In the genomic region with DNA sequence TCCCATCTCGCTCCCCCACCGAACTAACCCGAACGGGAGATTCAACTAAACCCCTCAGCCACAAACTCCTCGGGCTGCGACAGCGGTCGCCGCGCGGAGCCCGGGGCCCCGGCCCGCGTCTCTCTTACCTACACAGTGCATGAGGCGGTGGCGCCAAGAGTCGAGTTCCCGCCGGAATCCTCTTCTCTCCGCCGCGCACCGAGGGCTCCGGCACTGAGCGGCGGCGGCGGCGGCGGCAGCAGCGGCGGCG, we compare ENCODE assay signal across 8 cellular contexts. TPM values are rescaled to one million over a fixed set of nuclear protein-coding genes. Genes with fewer than 3 reads are reported as not detected.
A peak's percentile ranks its signal among the peaks of the same experiment; 100 is the strongest.
DNase-seq lines count a peak whose midpoint lies in the region; ATAC-seq and TF ChIP-seq lines count a peak whose summit lies in the region.

No MANE protein-coding gene starts in this region.

- peak overlapping the region; percentile 72 to 90 (median 72) for H3K9ac ChIP-seq in skeletal muscle tissue (ENCODE audit: low read depth in 1 of 3, low read length in 3 of 3)

- H3K4me1 ChIP-seq in heart right ventricle = peaks cover 0 to 23% (median 14%) of the 10 kb centered on the region in 9 donors
- peaks cover 3 to 18% (median 13%) of the 10 kb centered on the region in 3 donors for H3K4me1 ChIP-seq in skeletal muscle tissue (ENCODE audit: control insufficient read depth in 3 of 3, insufficient read depth in 3 of 3, low read length in 3 of 3)

- no peaks in the 10 kb centered on the region for H3K9me3 ChIP-seq in WERI-Rb-1 (ENCODE audit: severe bottlenecking)
- H3K9me3 ChIP-seq in heart right ventricle = no peaks in the 10 kb centered on the region
- H3K9me3 ChIP-seq in skeletal muscle tissue (ENCODE audit: control insufficient read depth in 3 of 3, low read length in 3 of 3) = no peaks in the 10 kb centered on the region

- 0% methylated on average over 21 to 34 of the region's 34 CpGs for WGBS in heart right ventricle, 2 donors

- H3K27ac ChIP-seq in WERI-Rb-1 (peak overlapping the region; percentile 99), heart right ventricle (peak overlapping the region; percentile 87 to 98 (median 94)), skeletal muscle tissue (ENCODE audit: low read depth, low read length) (peak overlapping the region; percentile 93)

- peak; percentile 4 for ATAC-seq in GM18858 (IDR thresholded peaks at IDR 0.05; ENCODE audit: unreplicated experiment)
- peak; percentile 2 for ATAC-seq in HG02870 (IDR thresholded peaks at IDR 0.05; ENCODE audit: unreplicated experiment)
- peak in 1 of 8 donors; percentile 0 for ATAC-seq in heart right ventricle
- no peak for ATAC-seq in HG03469 (IDR thresholded peaks at IDR 0.05; ENCODE audit: unreplicated experiment)

- peak overlapping the region; percentile 91 for H3K4me3 ChIP-seq in WERI-Rb-1 (ENCODE audit: low read depth, low read length)
- H3K4me3 ChIP-seq in heart right ventricle = peak overlapping the region; percentile 74 to 98 (median 91)
- peak overlapping the region; percentile 72 to 88 (median 79) for H3K4me3 ChIP-seq in skeletal muscle tissue (ENCODE audit: low read length in 3 of 3)

- H3K36me3 ChIP-seq in WERI-Rb-1 (peaks cover 9% of the 10 kb centered on the region), heart right ventricle (no peaks in the 10 kb centered on the region), skeletal muscle tissue (ENCODE audit: control insufficient read depth in 3 of 3, insufficient read depth in 3 of 3, low read length in 3 of 3) (no peaks in the 10 kb centered on the region)

- no peak for TF ChIP-seq CTCF in WERI-Rb-1 (IDR thresholded peaks at IDR 0.05; ENCODE audit: low read depth, low read length)
- no peak for TF ChIP-seq CTCF in heart right ventricle (IDR thresholded peaks at IDR 0.05)

- intact Hi-C loops in heart right ventricle (cut with DNase I) = loop anchor here in 6 of 10 donors (5.0 to 10.0 kb wide), 5 partner anchors 197 to 217 kb away; a partner anchor contains a TSS

- no peak for DNase-seq in WERI-Rb-1
- DNase-seq in heart right ventricle = no peak
- no peak for DNase-seq in GOT3 (lab: John Stamatoyannopoulos, UW)
- DNase-seq in KBM-7 = no peak

- H3K27me3 ChIP-seq in WERI-Rb-1 (ENCODE audit: insufficient read depth, low read depth, severe bottlenecking) = no peaks in the 10 kb centered on the region
- H3K27me3 ChIP-seq in heart right ventricle = no peaks in the 10 kb centered on the region
- H3K27me3 ChIP-seq in skeletal muscle tissue (ENCODE audit: control insufficient read depth in 3 of 3, insufficient read depth in 3 of 3, low read length in 3 of 3) = no peaks in the 10 kb centered on the region

- in situ Hi-C loops in KBM-7 (cut with MboI; ENCODE audit: low pct_unique_long_range_greater_than_20kb, low sequenced_read_pairs) = no loop called here

RNA-seq across cellular contexts. Expression of a gene that starts 0.2 kb away (rescaled TPM):
- total RNA-seq in heart right ventricle = 10 to 100 TPM in 2 of 10 donors, 1 to 10 TPM in 8; 4.1 to 11.1 (median 7.2) TPM
- polyA plus RNA-seq in heart right ventricle = 1 to 10 TPM; 1.7 to 1.8 TPM
- 12.5 TPM for total RNA-seq in skeletal muscle tissue
